1 cellular context compared by ENCODE assay signal in genomic region chr17:76557368-76558209, GRCh38.
TF ChIP-seq lines count a peak whose summit lies in the region.

No MANE protein-coding gene starts in this region.

TF ChIP-seq in K562, 482 proteins besides CTCF, POLR2A, EP300 and RAD21 (continued from another document and continues in another):
- TF ChIP-seq AFF4 (CRISPR knock-in tag; IDR thresholded peaks at IDR 0.05) (peak; percentile 89; the same call in 1 of the 2 replicates), NFIC (IDR thresholded peaks at IDR 0.05) (peak; percentile 52), HDGF (IDR thresholded peaks at IDR 0.05) (no peak), KDM5B (IDR thresholded peaks at IDR 0.05; ENCODE audit: insufficient replicate concordance, low read depth, low read length) (peak; percentile 97), PML (IDR thresholded peaks at IDR 0.05; ENCODE audit: low read length) (peak; percentile 91), ZNF280A (IDR thresholded peaks at IDR 0.05; ENCODE audit: low read depth, partially characterized antibody) (no peak), ELF4 (CRISPR knock-in tag; IDR thresholded peaks at IDR 0.05) (no peak), JUN (IDR thresholded peaks at IDR 0.05; ENCODE audit: borderline replicate concordance, low read depth, low read length) (no peak; the same call in 1 of the 2 replicates), JUN (CRISPR knock-in tag; IDR thresholded peaks at IDR 0.05; ENCODE audit: borderline replicate concordance) (no peak), ELK3 (CRISPR knock-in tag; IDR thresholded peaks at IDR 0.05) (no peak), ZFX (CRISPR knock-in tag; IDR thresholded peaks at IDR 0.05) (peak; percentile 94), CREB3L1 (IDR thresholded peaks at IDR 0.05; ENCODE audit: borderline replicate concordance, low read depth) (peak; percentile 99), TCF15 (CRISPR knock-in tag; IDR thresholded peaks at IDR 0.05) (no peak), ZNF592 (IDR thresholded peaks at IDR 0.05) (peak; percentile 70), ZNF253 (CRISPR knock-in tag; conservative IDR thresholded peaks at IDR 0.05) (no peak), SPI1 (IDR thresholded peaks at IDR 0.05; ENCODE audit: borderline replicate concordance, low read depth, low read length) (no peak), CBFA2T3 (IDR thresholded peaks at IDR 0.05) (no peak), CBFA2T2 (conservative IDR thresholded peaks at IDR 0.05) (no peak), ZNF589 (CRISPR knock-in tag; IDR thresholded peaks at IDR 0.05; ENCODE audit: low read depth) (no peak; the same call in 1 of the 2 replicates), ATF1 (CRISPR knock-in tag; IDR thresholded peaks at IDR 0.05) (no peak), ATF1 (tag; IDR thresholded peaks at IDR 0.05) (peak; percentile 69), ZNF584 (CRISPR knock-in tag; IDR thresholded peaks at IDR 0.05; ENCODE audit: low read depth) (no peak; the same call in 1 of the 2 replicates), ZNF395 (CRISPR knock-in tag; IDR thresholded peaks at IDR 0.05) (peak; percentile 70; the same call in 1 of the 2 replicates), MIER1 (IDR thresholded peaks at IDR 0.05; ENCODE audit: low read depth) (no peak), HDAC6 (IDR thresholded peaks at IDR 0.05; ENCODE audit: low read depth, low read length) (no peak), ZNF717 (CRISPR knock-in tag; IDR thresholded peaks at IDR 0.05) (no peak), SAFB2 (IDR thresholded peaks at IDR 0.05; ENCODE audit: borderline replicate concordance, low read depth, low read length, severe bottlenecking) (no peak), TEAD1 (CRISPR knock-in tag; IDR thresholded peaks at IDR 0.05) (peak; percentile 3 to 63; a peak in 1 of 4 replicates), ZNF311 (CRISPR knock-in tag; IDR thresholded peaks at IDR 0.05) (no peak), CHAMP1 (IDR thresholded peaks at IDR 0.05) (no peak), HOMEZ (CRISPR knock-in tag; IDR thresholded peaks at IDR 0.05) (no peak), SMAD1 (IDR thresholded peaks at IDR 0.05; ENCODE audit: low read depth, low read length, partially characterized antibody) (peak; percentile 85), ZBTB7A (IDR thresholded peaks at IDR 0.05; ENCODE audit: borderline replicate concordance, control insufficient read depth, low read depth, low read length) (peak; percentile 100), SP1 (CRISPR knock-in tag; IDR thresholded peaks at IDR 0.05) (peak; percentile 87; the same call in 1 of the 2 replicates), ELF1 (tag; IDR thresholded peaks at IDR 0.05) (no peak), HLTF (IDR thresholded peaks at IDR 0.05) (0 out of 2 replicates have a peak, but pooled peaks have one; percentile 22), STAG1 (CRISPR knock-in tag; IDR thresholded peaks at IDR 0.05; ENCODE audit: borderline replicate concordance) (no peak), MEF2D (tag; conservative IDR thresholded peaks at IDR 0.05; ENCODE audit: low read depth) (no peak; the same call in 1 of the 2 replicates), NBN (IDR thresholded peaks at IDR 0.05; ENCODE audit: low read depth) (no peak), ZBTB34 (CRISPR knock-in tag; IDR thresholded peaks at IDR 0.05) (no peak), PHB2 (IDR thresholded peaks at IDR 0.05; ENCODE audit: low read depth) (no peak), RBM17 (IDR thresholded peaks at IDR 0.05; ENCODE audit: borderline replicate concordance, low read depth, low read length) (no peak)
